Comparison of ENCODE assay signal across 25 cellular contexts in genomic region chr3:77562089-77562488, GRCh38.
"Had no signal": no experiment of that assay in that cellular context is flagged by ENCODE, and none has a peak within 500 bp of the region (broad histone marks: within the 10 kb centered on the region; RNA-seq: fewer than 3 reads in every experiment).

No MANE protein-coding gene starts in this region.

- DNase-seq: activated CD4-positive, alpha-beta memory T cell treated with anti-CD3 and anti-CD28 coated beads, Interleukin-2, amount 10 ng/mL, durations not matched to agents 7 days and 5 days; activated CD4-positive, alpha-beta T cell treated with anti-CD3 and anti-CD28 coated beads for 1 hour; activated CD4-positive, alpha-beta T cell treated with anti-CD3 and anti-CD28 coated beads for 48 hours; activated CD4-positive, CD25-positive, alpha-beta regulatory T cell; activated CD8-positive, alpha-beta memory T cell treated with anti-CD3 and anti-CD28 coated beads for 24 hours; activated CD8-positive, alpha-beta memory T cell treated with anti-CD3 and anti-CD28 coated beads, Interleukin-2, amount 10 ng/mL, durations not matched to agents 7 days and 5 days; activated CD8-positive, alpha-beta memory T cell treated with anti-CD3 and anti-CD28 coated beads, Interleukin-2, amount 50 U/mL, for 48 hours; activated effector memory CD4-positive, alpha-beta T cell treated with Interleukin-2 at 50 U/mL for 16 hours; activated naive CD4-positive, alpha-beta T cell treated with anti-CD3 and anti-CD28 coated beads, Interleukin-2, amount 10 ng/mL, durations not matched to agents 7 days and 5 days; activated naive CD8-positive, alpha-beta T cell treated with anti-CD3 and anti-CD28 coated beads, Interleukin-2, amount 50 U/mL, for 24 hours; activated T-cell treated with anti-CD3 and anti-CD28 coated beads, Interleukin-2, amount 50 U/mL, for 48 hours; amniotic stem cell; aorta; brain microvascular endothelial cell; central memory CD4-positive, alpha-beta T cell; NCI-H1105; NCI-H1417 treated with DMSO at 0.1 percent for 48 hours; NCI-H1930; NCI-H345; NCI-H524 treated with DMSO at 0.1 percent for 48 hours; SHP77; SJCRH30; T1000; WERI-Rb-1 had no signal

- H3K27me3 ChIP-seq: brain microvascular endothelial cell, SJCRH30 had no signal

- H3K9me3 ChIP-seq: SJCRH30 had no signal

- H3K4me1 ChIP-seq: SJCRH30 had no signal

- H3K4me3 ChIP-seq: SJCRH30, SK-N-MC had no signal

- H3K36me3 ChIP-seq: brain microvascular endothelial cell, SJCRH30 had no signal

- H3K27ac ChIP-seq: brain microvascular endothelial cell, SJCRH30, SK-N-MC, WERI-Rb-1 had no signal
